ENCODE assay signal across 23 cellular contexts in the genomic region with DNA sequence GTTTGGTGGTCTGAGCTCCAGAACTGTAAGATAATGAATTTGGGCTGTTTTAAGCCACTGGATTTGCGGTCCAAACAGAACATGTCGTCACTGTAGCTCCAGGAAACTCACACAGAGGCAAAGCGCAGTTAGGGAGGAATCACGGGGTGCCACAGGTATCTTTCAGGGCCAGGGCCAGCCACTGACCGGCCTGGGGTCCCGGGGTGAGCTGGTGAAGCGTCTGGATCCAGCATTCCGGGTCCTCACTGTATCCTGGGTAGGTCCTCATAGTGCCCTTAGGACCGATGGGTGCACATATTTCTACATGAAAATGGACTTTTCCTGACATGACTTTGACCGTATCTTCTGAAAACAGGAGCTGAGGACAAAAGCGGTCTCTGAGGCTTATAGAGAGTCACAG.
"Had no signal": no experiment of that assay in that cellular context is flagged by ENCODE, and none has a peak within 500 bp of the region (broad histone marks: within the 10 kb centered on the region; RNA-seq: fewer than 3 reads in every experiment).

No MANE protein-coding gene starts in this region.

- H3K4me3 ChIP-seq: dorsolateral prefrontal cortex, heart left ventricle, thoracic aorta, vagina had no signal

- H3K27me3 ChIP-seq: dorsolateral prefrontal cortex, vagina had no signal

- FAIRE-seq: colon, endothelial cell of umbilical vein had no signal

- H3K9me3 ChIP-seq: heart left ventricle, thoracic aorta, vagina had no signal

- H3K4me1 ChIP-seq: heart left ventricle, vagina had no signal

- H3K9me3 Mint-ChIP-seq: activated naive CD4-positive, alpha-beta T cell treated with anti-CD3 and anti-CD28 coated beads, Interleukin-2, amount 50 U/mL, for 24 hours had no signal

- DNase-seq: activated CD4-positive, alpha-beta T cell treated with anti-CD3 and anti-CD28 coated beads for 48 hours; activated CD4-positive, alpha-beta T cell treated with anti-CD3 and anti-CD28 coated beads, Interleukin-2, amount 50 U/mL, for 48 hours; activated CD4-positive, CD25-positive, alpha-beta regulatory T cell; anterior cingulate cortex; effector memory CD4-positive, alpha-beta T cell; left ventricle myocardium superior; mammary epithelial cell; naive B cell; right cardiac atrium; stimulated activated CD4-positive, alpha-beta T cell treated with anti-CD3 and anti-CD28 coated beads, Interleukin-2, amount 100 ng/mL, for 48 hours; stimulated activated naive CD4-positive, alpha-beta T cell treated with Interleukin-2 at 50 U/mL for 16 hours; T-helper 1 cell; trophoblast cell had no signal

- H3K27ac ChIP-seq: dorsolateral prefrontal cortex, heart left ventricle, thoracic aorta, vagina had no signal

- H3K4me1 Mint-ChIP-seq: mesothelial cell of epicardium had no signal

- H3K4me3 Mint-ChIP-seq: activated naive CD4-positive, alpha-beta T cell treated with anti-CD3 and anti-CD28 coated beads, Interleukin-2, amount 50 U/mL, for 24 hours; mesothelial cell of epicardium; neural crest cell had no signal

- ATAC-seq: heart left ventricle, left ventricle myocardium superior, right cardiac atrium had no signal

- H3K36me3 Mint-ChIP-seq: activated naive CD4-positive, alpha-beta T cell treated with anti-CD3 and anti-CD28 coated beads, Interleukin-2, amount 50 U/mL, for 24 hours; mesothelial cell of epicardium; naive B cell had no signal

- H3K27me3 Mint-ChIP-seq: activated naive CD4-positive, alpha-beta T cell treated with anti-CD3 and anti-CD28 coated beads, Interleukin-2, amount 50 U/mL, for 24 hours had no signal

- H3K36me3 ChIP-seq: heart left ventricle, thoracic aorta, vagina had no signal

- H3K27ac Mint-ChIP-seq: activated naive CD4-positive, alpha-beta T cell treated with anti-CD3 and anti-CD28 coated beads, Interleukin-2, amount 50 U/mL, for 24 hours; activated T-helper 2 cell treated with anti-CD3 and anti-CD28 coated beads, Interferon-gamma antibody, Interleukin-2, Interleukin-4, amounts not matched to agents 10 μg/mL and 5 μg/mL and 100 μg/mL, durations not matched to agents 14 hours and 24 hours and 36 hours; mesothelial cell of epicardium had no signal
